Comparison of ENCODE assay signal across 19 cellular contexts in the genomic region with DNA sequence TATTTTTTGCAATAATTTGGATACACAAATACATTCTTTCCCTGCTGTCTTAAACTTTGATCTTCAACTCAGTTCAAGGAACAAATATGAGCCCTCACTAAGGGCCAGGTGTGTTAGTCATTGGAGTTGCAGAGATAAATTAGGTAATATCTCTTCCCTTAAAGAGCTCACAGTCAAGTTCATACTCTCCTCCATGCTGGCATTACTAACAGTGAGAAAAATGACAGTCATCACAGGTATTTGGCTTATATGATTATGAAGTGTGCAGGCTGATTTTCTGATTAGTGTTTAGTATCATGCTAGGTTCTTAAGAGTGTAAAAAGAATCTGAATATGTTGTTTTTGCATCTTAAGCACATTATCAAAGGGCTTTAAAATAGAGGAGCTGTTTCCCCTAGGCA.
A peak's percentile ranks its signal among the peaks of the same experiment; 100 is the strongest.
DNase-seq lines count a peak whose midpoint lies in the region; ATAC-seq, FAIRE-seq and TF ChIP-seq lines count a peak whose summit lies in the region.
"Had no signal": no experiment of that assay in that cellular context is flagged by ENCODE, and none has a peak within 500 bp of the region (broad histone marks: within the 10 kb centered on the region; RNA-seq: fewer than 3 reads in every experiment).

No MANE protein-coding gene starts in this region.

- no peak for TF ChIP-seq POLR2A in sigmoid colon (IDR thresholded peaks at IDR 0.05)

- FAIRE-seq in bronchial epithelial cell (lab: Jason Lieb, UNC), result no peak
- FAIRE-seq: A549, GM19239, HepG2, HTR-8/SVneo had no signal

- POLR2A ChIA-PET in PC-3 (lab: Charles Lee; ENCODE audit: unreplicated experiment), result no interaction called here

- H3K9ac ChIP-seq in PC-3 (ENCODE audit: low read length), result no peak overlapping the region

- H3K36me3 ChIP-seq in PC-3 (ENCODE audit: low read depth, low read length) (no peaks in the 10 kb centered on the region), bronchial epithelial cell (ENCODE audit: control insufficient read depth, insufficient read depth, low read length) (no peaks in the 10 kb centered on the region), sigmoid colon (no peaks in the 10 kb centered on the region)
- H3K36me3 ChIP-seq: BE2C had no signal

- no peak overlapping the region for H2AFZ ChIP-seq in PC-3 (ENCODE audit: low read length)

- TF ChIP-seq EP300 in sigmoid colon (IDR thresholded peaks at IDR 0.05), result no peak

- BruUV-seq in PC-3 (replicated peaks; lab: Mats Ljungman, UMichigan), result no TSS peak

- no peaks in the 10 kb centered on the region for H3F3A ChIP-seq in PC-3 (ENCODE audit: low read length, unreplicated experiment)

- no peak for ATAC-seq in PC-3
- ATAC-seq: A549, HepG2 had no signal

- H3K27me3 ChIP-seq in PC-3 (ENCODE audit: low read length), result no peaks in the 10 kb centered on the region
- H3K27me3 ChIP-seq in bronchial epithelial cell (ENCODE audit: control insufficient read depth, insufficient read depth, low read length), result no peaks in the 10 kb centered on the region
- no peaks in the 10 kb centered on the region for H3K27me3 ChIP-seq in sigmoid colon
- H3K27me3 ChIP-seq: BE2C had no signal

- CTCF ChIA-PET in PC-3 (lab: Charles Lee), result no interaction called here

- H3K4me1 ChIP-seq in PC-3 (ENCODE audit: insufficient read depth, low read length) (peaks cover 3% of the 10 kb centered on the region; the same call in 1 of the 2 replicates), sigmoid colon (no peaks in the 10 kb centered on the region)
- H3K4me1 ChIP-seq: A549, BE2C had no signal

- no peaks in the 10 kb centered on the region for H3K9me2 ChIP-seq in PC-3 (replicated peaks; ENCODE audit: low read length)

- no peaks in the 10 kb centered on the region for H4K20me1 ChIP-seq in PC-3 (ENCODE audit: low read length)

- H3K4me2 ChIP-seq in PC-3 (ENCODE audit: low read length), result no peak overlapping the region
- H3K4me2 ChIP-seq: A549 had no signal

- H3K4me3 ChIP-seq in PC-3 (ENCODE audit: low read length), result no peak overlapping the region
- no peak overlapping the region for H3K4me3 ChIP-seq in bronchial epithelial cell (ENCODE audit: low read depth, low read length)
- H3K4me3 ChIP-seq in sigmoid colon, result no peak overlapping the region
- H3K4me3 ChIP-seq: A549 had no signal

- H3K79me2 ChIP-seq in PC-3 (ENCODE audit: low read length), result no peaks in the 10 kb centered on the region

- intact Hi-C loops in PC-3 (cut with micrococcal nuclease), result no loop called here
- intact Hi-C loops in sigmoid colon (cut with DNase I), result no loop called here

- TF ChIP-seq CTCF in PC-3 (conservative IDR thresholded peaks at IDR 0.05; ENCODE audit: low read depth, low read length), result no peak
- TF ChIP-seq CTCF in bronchial epithelial cell (IDR thresholded peaks at IDR 0.05; ENCODE audit: insufficient read depth, low read length, severe bottlenecking), result no peak
- TF ChIP-seq CTCF in sigmoid colon (IDR thresholded peaks at IDR 0.05), result no peak

- no peak overlapping the region for H3K27ac ChIP-seq in PC-3 (ENCODE audit: low read length)
- no peak overlapping the region for H3K27ac ChIP-seq in sigmoid colon
- H3K27ac ChIP-seq: A549, C4-2B had no signal

- DNase-seq in PC-3 (peak; percentile 4), bronchial epithelial cell (ENCODE audit: low read depth) (peak; percentile 85), kidney tubule cell (ENCODE audit: low spot score) (peak; percentile 14), KG1 (lab: John Stamatoyannopoulos, UW) (no peak), germinal center (ENCODE audit: low spot score) (no peak), sigmoid colon (no peak)
- no peak for DNase-seq in activated CD4-positive, alpha-beta T cell treated with anti-CD3 and anti-CD28 coated beads, Interleukin-2, amount 50 U/mL, for 48 hours
- DNase-seq: BE2C; CD4-positive, alpha-beta memory T cell; COR-L47; DND-41; GDM1; GOT3; H9 had no signal

- H3K9me3 ChIP-seq in PC-3 (ENCODE audit: low read length) (no peaks in the 10 kb centered on the region), sigmoid colon (no peaks in the 10 kb centered on the region)
- H3K9me3 ChIP-seq: A549, BE2C had no signal

Comparison
In these comparisons a context has a peak if more than half of its experiments do, and no peak if none do; other contexts are left out.
1. DNase-seq: peak in PC-3 (single experiment), bronchial epithelial cell (single experiment) and kidney tubule cell (single experiment); none in KG1 (single experiment), activated CD4-positive, alpha-beta T cell treated with anti-CD3 and anti-CD28 coated beads, Interleukin-2, amount 50 U/mL, for 48 hours (0 of 2), germinal center (single experiment) and sigmoid colon (single experiment).